ENCODE assay signal across 10 cellular contexts in genomic region chr3:107661447-107662108, GRCh38.
DNase-seq lines count a peak whose midpoint lies in the region; ATAC-seq and TF ChIP-seq lines count a peak whose summit lies in the region.
"Had no signal": no experiment of that assay in that cellular context is flagged by ENCODE, and none has a peak within 500 bp of the region (broad histone marks: within the 10 kb centered on the region; RNA-seq: fewer than 3 reads in every experiment).

No MANE protein-coding gene starts in this region.

- DNase-seq in chondrocyte (ENCODE audit: low spot score) (no peak), psoas muscle (no peak), DMS 273 treated with DMSO at 0.1 percent for 48 hours (lab: John Stamatoyannopoulos, UW) (no peak), H7 (no peak), cortex of kidney (lab: John Stamatoyannopoulos, UW) (no peak)
- DNase-seq: KBM-7 had no signal

- peak overlapping the region; percentile 39 for H3K27ac ChIP-seq in psoas muscle

- no peaks in the 10 kb centered on the region for H3K9me3 ChIP-seq in psoas muscle

- intact Hi-C loops in psoas muscle (cut with DNase I) = loop anchor here (10.0 kb wide), 2 partner anchors 263 to 417 kb away; no protein-coding TSS in a partner anchor

- peak overlapping the region; percentile 44 for H3K4me3 Mint-ChIP-seq in chondrocyte (ENCODE audit: unreplicated experiment)
- H3K4me3 Mint-ChIP-seq: T-helper 2 cell treated with Interferon-gamma antibody and Interleukin-4, amounts not matched to agents 5 μg/mL and 100 μg/mL, for 36 hours had no signal

- no peaks in the 10 kb centered on the region for H3K36me3 Mint-ChIP-seq in chondrocyte (ENCODE audit: low read depth)

- H3K36me3 ChIP-seq in psoas muscle (ENCODE audit: insufficient read depth in 1 of 2, low read depth in 1 of 2) (no peaks in the 10 kb centered on the region), H7 (replicated peaks; ENCODE audit: control insufficient read depth, insufficient read depth, low read length) (no peaks in the 10 kb centered on the region)

- H3K27me3 ChIP-seq in psoas muscle (ENCODE audit: insufficient read depth in 3 of 3, low read length in 2 of 3) (no peaks in the 10 kb centered on the region), H7 (ENCODE audit: control insufficient read depth, insufficient read depth, low read length) (no peaks in the 10 kb centered on the region)

- H3K27me3 Mint-ChIP-seq in chondrocyte (ENCODE audit: low read depth) = no peaks in the 10 kb centered on the region

- TF ChIP-seq CTCF in chondrocyte (IDR thresholded peaks at IDR 0.05) (no peak), psoas muscle (IDR thresholded peaks at IDR 0.05) (no peak)

- H3K4me1 ChIP-seq in psoas muscle = peaks cover 25% of the 10 kb centered on the region

- peak overlapping the region; percentile 38 for H3K4me3 ChIP-seq in psoas muscle
- no peak overlapping the region for H3K4me3 ChIP-seq in H7 (ENCODE audit: insufficient read depth, low read depth, low read length)

- ATAC-seq in GM18907 (IDR thresholded peaks at IDR 0.05; ENCODE audit: unreplicated experiment) = peak; percentile 62
- ATAC-seq in HG03565 (IDR thresholded peaks at IDR 0.05; ENCODE audit: unreplicated experiment) = peak; percentile 57
- peak in 3 of 4 donors; percentile 20 to 25 (median 21) for ATAC-seq in psoas muscle
- ATAC-seq in GM21423 (IDR thresholded peaks at IDR 0.05; ENCODE audit: unreplicated experiment) = no peak

- H3K4me1 Mint-ChIP-seq in chondrocyte (ENCODE audit: low read depth) = peaks cover 71% of the 10 kb centered on the region

- H3K9me3 Mint-ChIP-seq in chondrocyte (ENCODE audit: low read depth) = no peaks in the 10 kb centered on the region
- H3K9me3 Mint-ChIP-seq: T-helper 2 cell treated with Interferon-gamma antibody and Interleukin-4, amounts not matched to agents 5 μg/mL and 100 μg/mL, for 36 hours had no signal

- 54 to 65% (median 59%) methylated on average over 3 of the region's 3 CpGs for WGBS in psoas muscle, 3 donors

- H3K27ac Mint-ChIP-seq in chondrocyte (ENCODE audit: unreplicated experiment) = peak overlapping the region; percentile 81
- H3K27ac Mint-ChIP-seq: T-helper 2 cell treated with Interferon-gamma antibody and Interleukin-4, amounts not matched to agents 5 μg/mL and 100 μg/mL, for 36 hours had no signal
